19 cellular contexts compared by ENCODE assay signal in genomic region chr9:96522371-96522770, GRCh38.
DNase-seq lines count a peak whose midpoint lies in the region; ATAC-seq, FAIRE-seq and TF ChIP-seq lines count a peak whose summit lies in the region.
"Had no signal": no experiment of that assay in that cellular context is flagged by ENCODE, and none has a peak within 500 bp of the region (broad histone marks: within the 10 kb centered on the region; RNA-seq: fewer than 3 reads in every experiment).

No MANE protein-coding gene starts in this region.

- H3K27me3 Mint-ChIP-seq in activated naive CD4-positive, alpha-beta T cell treated with anti-CD3 and anti-CD28 coated beads for 36 hours (ENCODE audit: low read depth) = no peaks in the 10 kb centered on the region
- no peaks in the 10 kb centered on the region for H3K27me3 Mint-ChIP-seq in astrocyte (ENCODE audit: low read depth, unreplicated experiment)
- no peaks in the 10 kb centered on the region for H3K27me3 Mint-ChIP-seq in progenitor cell of endocrine pancreas
- no peaks in the 10 kb centered on the region for H3K27me3 Mint-ChIP-seq in nephron progenitor cell (ENCODE audit: low read depth, poor library complexity)
- H3K27me3 Mint-ChIP-seq: activated CD4-positive, alpha-beta T cell treated with anti-CD3 and anti-CD28 coated beads, Interleukin-2, amount 10 ng/mL, durations not matched to agents 7 days and 5 days; memory B cell had no signal

- no peak for TF ChIP-seq POLR2A in NB4 (IDR thresholded peaks at IDR 0.05; ENCODE audit: extremely low read depth, insufficient read length)

- no peaks in the 10 kb centered on the region for H3K36me3 ChIP-seq in astrocyte (ENCODE audit: insufficient read depth, low read length)

- no peak overlapping the region for H3K27ac ChIP-seq in astrocyte (ENCODE audit: low read depth, low read length)
- H3K27ac ChIP-seq: A549, KMS-11, vagina had no signal

- H3K36me3 Mint-ChIP-seq in activated naive CD4-positive, alpha-beta T cell treated with anti-CD3 and anti-CD28 coated beads for 36 hours (ENCODE audit: low read depth) = no peaks in the 10 kb centered on the region
- H3K36me3 Mint-ChIP-seq in astrocyte (ENCODE audit: low read depth, unreplicated experiment) = peaks cover 11% of the 10 kb centered on the region
- H3K36me3 Mint-ChIP-seq in progenitor cell of endocrine pancreas (ENCODE audit: insufficient read depth) = peaks cover 15% of the 10 kb centered on the region
- peaks cover 77% of the 10 kb centered on the region for H3K36me3 Mint-ChIP-seq in nephron progenitor cell (ENCODE audit: low read depth)

- H3K9me3 Mint-ChIP-seq in activated naive CD4-positive, alpha-beta T cell treated with anti-CD3 and anti-CD28 coated beads for 36 hours = no peaks in the 10 kb centered on the region
- H3K9me3 Mint-ChIP-seq in astrocyte (ENCODE audit: unreplicated experiment) (no peaks in the 10 kb centered on the region), progenitor cell of endocrine pancreas (ENCODE audit: low read depth) (no peaks in the 10 kb centered on the region), nephron progenitor cell (no peaks in the 10 kb centered on the region)
- H3K9me3 Mint-ChIP-seq: activated CD4-positive, alpha-beta T cell treated with anti-CD3 and anti-CD28 coated beads, Interleukin-2, amount 10 ng/mL, durations not matched to agents 7 days and 5 days; memory B cell had no signal

- no peaks in the 10 kb centered on the region for H3K79me2 ChIP-seq in astrocyte (ENCODE audit: insufficient read depth, low read length)

- ATAC-seq in esophagus mucosa = no peak
- no peak for ATAC-seq in HG02798 (IDR thresholded peaks at IDR 0.05; ENCODE audit: poor library complexity, unreplicated experiment)
- ATAC-seq: A549 had no signal

- H3K9me3 ChIP-seq in astrocyte (ENCODE audit: insufficient read depth, low read depth, low read length) = no peaks in the 10 kb centered on the region
- H3K9me3 ChIP-seq: A549, vagina had no signal

- peak; percentile 13 for DNase-seq in activated naive CD4-positive, alpha-beta T cell treated with anti-CD3 and anti-CD28 coated beads for 36 hours
- DNase-seq in activated naive CD4-positive, alpha-beta T cell treated with anti-CD3 and anti-CD28 coated beads, Interleukin-2, amount 50 U/mL, for 16 hours = no peak
- DNase-seq in NB4 (ENCODE audit: low read depth) (peak; percentile 80), astrocyte (ENCODE audit: low read depth) (no peak), progenitor cell of endocrine pancreas (ENCODE audit: low spot score, unreplicated experiment) (no peak), nephron progenitor cell (no peak)
- DNase-seq: activated CD4-positive, alpha-beta T cell treated with anti-CD3 and anti-CD28 coated beads, Interleukin-2, amount 10 ng/mL, durations not matched to agents 7 days and 5 days; effector memory CD4-positive, alpha-beta T cell; NCI-H1436 treated with DMSO at 0.1 percent for 48 hours; SHP77 treated with DMSO at 0.1 percent for 48 hours had no signal

- intact Hi-C loops in activated naive CD4-positive, alpha-beta T cell treated with anti-CD3 and anti-CD28 coated beads for 36 hours (cut with micrococcal nuclease) = no loop called here

- H3K27ac Mint-ChIP-seq in activated naive CD4-positive, alpha-beta T cell treated with anti-CD3 and anti-CD28 coated beads for 36 hours = no peak overlapping the region
- H3K27ac Mint-ChIP-seq in astrocyte (ENCODE audit: unreplicated experiment) (no peak overlapping the region), progenitor cell of endocrine pancreas (peak overlapping the region; percentile 19), nephron progenitor cell (no peak overlapping the region)
- H3K27ac Mint-ChIP-seq: activated CD4-positive, alpha-beta T cell treated with anti-CD3 and anti-CD28 coated beads, Interleukin-2, amount 10 ng/mL, durations not matched to agents 7 days and 5 days; memory B cell had no signal

- no peak overlapping the region for H3K4me3 Mint-ChIP-seq in activated naive CD4-positive, alpha-beta T cell treated with anti-CD3 and anti-CD28 coated beads for 36 hours
- H3K4me3 Mint-ChIP-seq in astrocyte (ENCODE audit: unreplicated experiment) (no peak overlapping the region), progenitor cell of endocrine pancreas (ENCODE audit: low read depth) (no peak overlapping the region), nephron progenitor cell (no peak overlapping the region)
- H3K4me3 Mint-ChIP-seq: activated CD4-positive, alpha-beta T cell treated with anti-CD3 and anti-CD28 coated beads, Interleukin-2, amount 10 ng/mL, durations not matched to agents 7 days and 5 days; CD4-positive, CD25-positive, alpha-beta regulatory T cell; memory B cell had no signal

- H3K4me1 Mint-ChIP-seq in activated naive CD4-positive, alpha-beta T cell treated with anti-CD3 and anti-CD28 coated beads for 36 hours (ENCODE audit: low read depth) = peaks cover 20% of the 10 kb centered on the region
- H3K4me1 Mint-ChIP-seq in astrocyte (ENCODE audit: low read depth, unreplicated experiment) (no peaks in the 10 kb centered on the region), progenitor cell of endocrine pancreas (ENCODE audit: low read depth) (no peaks in the 10 kb centered on the region), nephron progenitor cell (no peaks in the 10 kb centered on the region)
- H3K4me1 Mint-ChIP-seq: memory B cell had no signal

- FAIRE-seq in astrocyte (lab: Jason Lieb, UNC) = peak; percentile 45
- FAIRE-seq: A549, H54, islet of Langerhans had no signal

- CTCF ChIA-PET in activated naive CD4-positive, alpha-beta T cell treated with anti-CD3 and anti-CD28 coated beads for 36 hours (lab: Charles Lee) = no interaction called here

- no peak overlapping the region for H3K9ac ChIP-seq in astrocyte (ENCODE audit: low read length)
- H3K9ac ChIP-seq: KMS-11 had no signal

- H3K4me3 ChIP-seq in NB4 (ENCODE audit: low read depth, low read length) (no peak overlapping the region), astrocyte (ENCODE audit: insufficient read depth, low read depth, low read length) (no peak overlapping the region)
- H3K4me3 ChIP-seq: A549, vagina had no signal

- H3K4me1 ChIP-seq in astrocyte (ENCODE audit: insufficient read depth, low read length) = no peaks in the 10 kb centered on the region
- H3K4me1 ChIP-seq: A549, vagina had no signal

- no peak for TF ChIP-seq CTCF in NB4 (IDR thresholded peaks at IDR 0.05; ENCODE audit: low read depth, low read length)
- no peak for TF ChIP-seq CTCF in astrocyte (IDR thresholded peaks at IDR 0.05; ENCODE audit: insufficient read depth, low read depth, low read length)
- TF ChIP-seq CTCF in progenitor cell of endocrine pancreas (IDR thresholded peaks at IDR 0.05; ENCODE audit: unreplicated experiment) = no peak
- TF ChIP-seq CTCF in nephron progenitor cell (IDR thresholded peaks at IDR 0.05) = no peak

- H3K4me2 ChIP-seq in astrocyte (ENCODE audit: low read length) = no peak overlapping the region
- H3K4me2 ChIP-seq: A549, KMS-11 had no signal

- no peaks in the 10 kb centered on the region for H3K27me3 ChIP-seq in astrocyte (ENCODE audit: insufficient read depth, low read length)
- H3K27me3 ChIP-seq: vagina had no signal

- H4K20me1 ChIP-seq in astrocyte (ENCODE audit: insufficient read depth, low read length) = no peaks in the 10 kb centered on the region

- H2AFZ ChIP-seq in astrocyte (ENCODE audit: low read depth, low read length) = no peak overlapping the region

Comparison
In these comparisons a context has a peak if more than half of its experiments do, and no peak if none do; other contexts are left out.
1. DNase-seq: peak in activated naive CD4-positive, alpha-beta T cell treated with anti-CD3 and anti-CD28 coated beads for 36 hours (single experiment) and NB4 (single experiment); none in activated naive CD4-positive, alpha-beta T cell treated with anti-CD3 and anti-CD28 coated beads, Interleukin-2, amount 50 U/mL, for 16 hours (single experiment), astrocyte (single experiment), progenitor cell of endocrine pancreas (single experiment) and nephron progenitor cell (single experiment).